In the genomic region with DNA sequence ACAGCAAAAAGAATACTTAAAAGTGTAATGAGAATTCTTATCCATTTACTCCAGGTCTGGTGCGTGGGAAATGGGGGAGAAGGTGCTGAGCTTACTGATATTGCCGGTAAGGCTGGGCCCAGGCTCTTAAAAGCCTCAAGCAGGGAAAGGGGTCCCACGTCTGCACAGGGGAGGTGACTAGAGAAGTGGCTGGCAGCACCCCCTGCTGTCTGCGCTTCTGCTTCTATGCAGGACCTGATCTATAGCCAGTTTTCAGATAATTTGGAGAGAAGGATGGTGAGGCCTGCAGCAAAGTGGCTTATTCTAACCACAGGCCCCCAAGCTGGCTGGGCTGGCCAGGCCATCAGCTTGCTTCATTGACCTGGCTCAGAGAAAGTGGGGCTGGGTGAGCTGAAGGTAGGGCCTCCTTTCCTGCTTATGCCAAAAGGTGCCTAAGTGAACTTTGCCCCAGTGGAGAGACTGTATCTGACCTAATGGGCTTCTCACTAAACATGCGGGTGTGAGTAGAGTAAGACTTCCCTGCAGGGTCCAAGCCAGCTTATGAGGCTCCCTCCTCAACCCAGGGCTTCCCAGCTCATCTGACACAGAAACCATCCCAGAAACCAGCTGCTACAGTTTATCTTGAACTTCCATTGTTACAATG, we compare ENCODE assay signal across 11 cellular contexts. TPM values are rescaled to one million over a fixed set of nuclear protein-coding genes. Genes with fewer than 3 reads are reported as not detected.
A peak's percentile ranks its signal among the peaks of the same experiment; 100 is the strongest.
DNase-seq lines count a peak whose midpoint lies in the region; ATAC-seq and TF ChIP-seq lines count a peak whose summit lies in the region.
"Had no signal": no experiment of that assay in that cellular context is flagged by ENCODE, and none has a peak within 500 bp of the region (broad histone marks: within the 10 kb centered on the region; RNA-seq: fewer than 3 reads in every experiment).

No MANE protein-coding gene starts in this region.

- H3K9me3 ChIP-seq in transverse colon (no peaks in the 10 kb centered on the region), right cardiac atrium (ENCODE audit: control insufficient read depth, low read length) (no peaks in the 10 kb centered on the region)

- H3K4me3 Mint-ChIP-seq in activated CD8-positive, alpha-beta T cell treated with anti-CD3 and anti-CD28 coated beads, Interleukin-2, amount 10 ng/mL, durations not matched to agents 7 days and 5 days: no peak overlapping the region
- H3K4me3 Mint-ChIP-seq in immature natural killer cell: no peak overlapping the region

- H3K4me1 Mint-ChIP-seq in activated CD8-positive, alpha-beta T cell treated with anti-CD3 and anti-CD28 coated beads, Interleukin-2, amount 10 ng/mL, durations not matched to agents 7 days and 5 days (ENCODE audit: low read depth): peaks cover 13% of the 10 kb centered on the region
- H3K4me1 Mint-ChIP-seq in immature natural killer cell: peaks cover 0 to 3% of the 10 kb centered on the region in 2 donors

- H3K36me3 Mint-ChIP-seq in activated CD8-positive, alpha-beta T cell treated with anti-CD3 and anti-CD28 coated beads, Interleukin-2, amount 10 ng/mL, durations not matched to agents 7 days and 5 days (ENCODE audit: low read depth): no peaks in the 10 kb centered on the region
- H3K36me3 Mint-ChIP-seq in immature natural killer cell: peaks cover 0 to 7% (median 0%) of the 10 kb centered on the region in 3 donors

- H3K27ac ChIP-seq in transverse colon (peak overlapping the region; percentile 5 to 41 (median 24)), right cardiac atrium (ENCODE audit: low read length) (no peak overlapping the region), coronary artery (no peak overlapping the region)
- H3K27ac ChIP-seq: PC-9 had no signal

- TF ChIP-seq POLR2A in transverse colon (IDR thresholded peaks at IDR 0.05): no peak

- intact Hi-C loops in transverse colon (cut with DNase I; ENCODE audit: low total_unique reads): no loop called here
- intact Hi-C loops in right cardiac atrium (cut with DNase I): no loop called here

- no peak overlapping the region for H3K4me3 ChIP-seq in transverse colon
- H3K4me3 ChIP-seq in right cardiac atrium (ENCODE audit: low read length): no peak overlapping the region
- no peak overlapping the region for H3K4me3 ChIP-seq in coronary artery
- H3K4me3 ChIP-seq: PC-9 had no signal

- H3K27me3 ChIP-seq in transverse colon: no peaks in the 10 kb centered on the region
- H3K27me3 ChIP-seq in right cardiac atrium (ENCODE audit: control insufficient read depth, insufficient read depth): no peaks in the 10 kb centered on the region

- TF ChIP-seq EP300 in transverse colon (IDR thresholded peaks at IDR 0.05; ENCODE audit: low read depth): no peak

- TF ChIP-seq CTCF in transverse colon (IDR thresholded peaks at IDR 0.05) (no peak), coronary artery (IDR thresholded peaks at IDR 0.05) (no peak)

- ATAC-seq in activated CD8-positive, alpha-beta T cell treated with anti-CD3 and anti-CD28 coated beads, Interleukin-2, amount 10 ng/mL, durations not matched to agents 7 days and 5 days: peak; percentile 73
- no peak for ATAC-seq in right cardiac atrium
- no peak for ATAC-seq in HG03442 (IDR thresholded peaks at IDR 0.05; ENCODE audit: unreplicated experiment)

- no peaks in the 10 kb centered on the region for H3K9me3 Mint-ChIP-seq in activated CD8-positive, alpha-beta T cell treated with anti-CD3 and anti-CD28 coated beads, Interleukin-2, amount 10 ng/mL, durations not matched to agents 7 days and 5 days (ENCODE audit: insufficient read depth)
- H3K9me3 Mint-ChIP-seq in immature natural killer cell: no peaks in the 10 kb centered on the region

- H3K4me1 ChIP-seq in transverse colon: peaks cover 0 to 15% (median 4%) of the 10 kb centered on the region in 4 donors
- H3K4me1 ChIP-seq in right cardiac atrium (ENCODE audit: control insufficient read depth, insufficient read depth, low read length): no peaks in the 10 kb centered on the region

- peak; percentile 14 for DNase-seq in stimulated activated CD4-positive, alpha-beta T cell treated with anti-CD3 and anti-CD28 coated beads, Interleukin-12 subunit alpha, Interleukin-12 subunit beta, amount 100 ng/mL, for 4 hours
- DNase-seq in stimulated activated CD4-positive, alpha-beta T cell treated with anti-CD3 and anti-CD28 coated beads, Interleukin-2, amount 100 ng/mL, for 48 hours: no peak
- DNase-seq in activated CD8-positive, alpha-beta T cell treated with anti-CD3 and anti-CD28 coated beads, Interleukin-2, amount 10 ng/mL, durations not matched to agents 7 days and 5 days: peak; percentile 50
- peak; percentile 8 to 36 (median 33) for DNase-seq in immature natural killer cell
- peak; percentile 20 for DNase-seq in transverse colon
- DNase-seq in right cardiac atrium: no peak
- DNase-seq in coronary artery (ENCODE audit: low spot score): no peak
- DNase-seq: caudate nucleus, MV-4-11, PC-9 had no signal

- in situ Hi-C loops in transverse colon (cut with MboI; ENCODE audit: low pct_ligation_motif_present in 1 of 4, low pct_unique_long_range_greater_than_20kb in 1 of 4, low sequenced_read_pairs in 3 of 4): no loop called here

- 71 to 73% methylated on average over 2 to 5 of the region's 5 CpGs for WGBS in transverse colon (ENCODE audit: low coverage in 1 of 2), 2 donors
- 86% methylated on average over 5 of the region's 5 CpGs for WGBS in right cardiac atrium

- H3K27ac Mint-ChIP-seq in activated CD8-positive, alpha-beta T cell treated with anti-CD3 and anti-CD28 coated beads, Interleukin-2, amount 10 ng/mL, durations not matched to agents 7 days and 5 days: no peak overlapping the region
- no peak overlapping the region for H3K27ac Mint-ChIP-seq in immature natural killer cell

- CTCF ChIA-PET in activated CD8-positive, alpha-beta T cell treated with anti-CD3 and anti-CD28 coated beads, Interleukin-2, amount 10 ng/mL, durations not matched to agents 7 days and 5 days (lab: Charles Lee): interaction anchor here (1.3 kb wide), 1 partner anchor 107 kb away, joined by 7 read pairs; a partner anchor contains a TSS

- H3K36me3 ChIP-seq in transverse colon: no peaks in the 10 kb centered on the region

- POLR2A ChIA-PET in activated CD8-positive, alpha-beta T cell treated with anti-CD3 and anti-CD28 coated beads, Interleukin-2, amount 10 ng/mL, durations not matched to agents 7 days and 5 days (lab: Charles Lee): no interaction called here

- peaks cover 6% of the 10 kb centered on the region for H3K27me3 Mint-ChIP-seq in activated CD8-positive, alpha-beta T cell treated with anti-CD3 and anti-CD28 coated beads, Interleukin-2, amount 10 ng/mL, durations not matched to agents 7 days and 5 days (ENCODE audit: low read depth)
- peaks cover 0 to 5% (median 0%) of the 10 kb centered on the region in 3 donors for H3K27me3 Mint-ChIP-seq in immature natural killer cell (ENCODE audit: low read depth in 3 of 3)

RNA-seq across cellular contexts. Expression of a gene that starts 30.9 kb away (rescaled TPM):
- total RNA-seq in activated CD8-positive, alpha-beta T cell treated with anti-CD3 and anti-CD28 coated beads, Interleukin-2, amount 10 ng/mL, durations not matched to agents 7 days and 5 days: 100 to 1,000 TPM; 108 to 122 TPM
- polyA plus RNA-seq in immature natural killer cell (100 to 1,000 TPM; 145 to 206 (median 167) TPM), right cardiac atrium (54.5 TPM)
- total RNA-seq in transverse colon (100 to 1,000 TPM in 3 of 4 donors, 10 to 100 TPM in 1; 79.6 to 251 (median 196) TPM), right cardiac atrium (10 to 100 TPM; 29.2 to 77.3 (median 49.3) TPM)

Comparison
In these comparisons a context has a peak if more than half of its experiments do, and no peak if none do; other contexts are left out.
1. DNase-seq: peak in stimulated activated CD4-positive, alpha-beta T cell treated with anti-CD3 and anti-CD28 coated beads, Interleukin-12 subunit alpha, Interleukin-12 subunit beta, amount 100 ng/mL, for 4 hours (single experiment), activated CD8-positive, alpha-beta T cell treated with anti-CD3 and anti-CD28 coated beads, Interleukin-2, amount 10 ng/mL, durations not matched to agents 7 days and 5 days (single experiment), immature natural killer cell (3 of 3) and transverse colon (single experiment); none in stimulated activated CD4-positive, alpha-beta T cell treated with anti-CD3 and anti-CD28 coated beads, Interleukin-2, amount 100 ng/mL, for 48 hours (0 of 2), right cardiac atrium (0 of 3) and coronary artery (single experiment).
2. H3K27ac ChIP-seq: peak in transverse colon (4 of 4); none in right cardiac atrium (single experiment) and coronary artery (0 of 2).